In the genomic region with DNA sequence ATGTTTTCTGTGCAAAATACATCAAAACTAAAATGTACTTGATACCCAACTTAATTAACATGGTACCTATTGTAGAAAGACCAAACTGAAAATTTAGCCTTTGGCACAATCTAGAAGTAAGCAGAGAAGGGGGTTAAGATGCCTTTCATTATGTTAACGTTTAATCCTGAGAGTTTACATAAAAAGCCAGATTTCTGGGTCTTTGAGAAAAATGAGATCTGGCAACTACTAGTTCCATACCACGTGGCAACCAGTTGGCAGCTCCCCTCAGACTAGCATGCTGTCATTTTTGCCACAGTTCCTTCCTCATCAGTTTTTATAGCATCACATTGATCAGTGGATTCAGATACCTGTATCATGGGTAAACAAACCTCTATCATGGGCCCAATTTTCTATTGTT, we compare ENCODE assay signal across 8 cellular contexts. TPM values are rescaled to one million over a fixed set of nuclear protein-coding genes. Genes with fewer than 3 reads are reported as not detected.
DNase-seq lines count a peak whose midpoint lies in the region; ATAC-seq, FAIRE-seq and TF ChIP-seq lines count a peak whose summit lies in the region.

No MANE protein-coding gene starts in this region.

- peaks cover 99% of the 10 kb centered on the region for H3K79me2 ChIP-seq in DOHH2 (ENCODE audit: control insufficient read depth, low read length)
- peaks cover 53% of the 10 kb centered on the region for H3K79me2 ChIP-seq in mesendoderm (ENCODE audit: control insufficient read depth, insufficient read depth, low read length)

- no peak overlapping the region for H3K23ac ChIP-seq in mesendoderm (ENCODE audit: low read length)

- peaks cover 14% of the 10 kb centered on the region; the same call in 1 of the 2 replicates for H4K20me1 ChIP-seq in DOHH2 (ENCODE audit: control insufficient read depth, insufficient read depth, low read depth, low read length)

- 0 out of 2 replicates have a peak, but pooled peaks cover 2% of the 10 kb centered on the region for H3F3A ChIP-seq in DOHH2 (ENCODE audit: control insufficient read depth, insufficient read depth)

- ATAC-seq in esophagus mucosa (no peak), GM18517 (IDR thresholded peaks at IDR 0.05; ENCODE audit: unreplicated experiment) (no peak)

- TF ChIP-seq POLR2A in GM12891 (IDR thresholded peaks at IDR 0.05; ENCODE audit: low read depth, low read length): no peak

- H3K9me2 ChIP-seq in DOHH2 (replicated peaks; ENCODE audit: control insufficient read depth, low read length): no peaks in the 10 kb centered on the region

- peak overlapping the region; percentile 29 for H3K56ac ChIP-seq in mesendoderm (ENCODE audit: low read length)

- in situ Hi-C loops in astrocyte of the cerebellum (cut with HindIII; ENCODE audit: low sequenced_read_pairs): no loop called here

- no peak overlapping the region for H2BK5ac ChIP-seq in mesendoderm (ENCODE audit: low read length)

- no peak overlapping the region for H3K4ac ChIP-seq in mesendoderm (ENCODE audit: low read depth, low read length)

- H3K4me3 ChIP-seq in DOHH2 (ENCODE audit: low read length) (peak overlapping the region; percentile 99), astrocyte of the cerebellum (ENCODE audit: low read depth, low read length) (peak overlapping the region; percentile 92), mesendoderm (ENCODE audit: low read length) (no peak overlapping the region)

- H3K4me2 ChIP-seq in DOHH2 (ENCODE audit: low read length) (peak overlapping the region; percentile 90), mesendoderm (ENCODE audit: low read length) (peak overlapping the region; percentile 39)

- H4K8ac ChIP-seq in mesendoderm (ENCODE audit: low read depth, low read length): no peak overlapping the region

- no peak overlapping the region for H3K18ac ChIP-seq in mesendoderm (ENCODE audit: low read length)

- H3K27ac ChIP-seq in DOHH2 (ENCODE audit: low read depth, low read length): no peak overlapping the region
- H3K27ac ChIP-seq in mesendoderm (ENCODE audit: low read depth, low read length): no peak overlapping the region

- no peak overlapping the region for H2AK5ac ChIP-seq in mesendoderm (ENCODE audit: low read length)

- no peak overlapping the region for H2BK120ac ChIP-seq in mesendoderm (ENCODE audit: low read depth, low read length)

- no peak for FAIRE-seq in GM12891 (lab: Jason Lieb, UNC)

- H3K4me1 ChIP-seq in DOHH2 (ENCODE audit: control insufficient read depth, low read length): peaks cover 45% of the 10 kb centered on the region
- no peaks in the 10 kb centered on the region for H3K4me1 ChIP-seq in mesendoderm (ENCODE audit: control insufficient read depth, low read depth, low read length)

- H4K5ac ChIP-seq in mesendoderm (ENCODE audit: low read length): no peak overlapping the region

- peaks cover 51% of the 10 kb centered on the region for H3K36me3 ChIP-seq in DOHH2 (ENCODE audit: control insufficient read depth, low read length)
- no peaks in the 10 kb centered on the region for H3K36me3 ChIP-seq in mesendoderm (ENCODE audit: control insufficient read depth, insufficient read depth, low read length)

- H3K9me3 ChIP-seq in DOHH2 (ENCODE audit: control insufficient read depth, insufficient read depth, low read length): peaks cover 5% of the 10 kb centered on the region; the same call in 1 of the 2 replicates

- H3K27me3 ChIP-seq in DOHH2 (ENCODE audit: control insufficient read depth, low read length) (no peaks in the 10 kb centered on the region), mesendoderm (ENCODE audit: insufficient read depth, low read length, poor library complexity) (no peaks in the 10 kb centered on the region)

- TF ChIP-seq CTCF in DOHH2 (IDR thresholded peaks at IDR 0.05; ENCODE audit: low read depth, low read length, poor library complexity, severe bottlenecking) (no peak), astrocyte of the cerebellum (IDR thresholded peaks at IDR 0.05; ENCODE audit: low read depth, low read length, missing control alignments) (no peak)

- WGBS in mesendoderm (ENCODE audit: extremely low coverage, insufficient coverage, low lambda C conversion rate): no CpG with 5 or more reads among the region's 2 CpGs

- H3K79me1 ChIP-seq in mesendoderm (ENCODE audit: low read length): peaks cover 7% of the 10 kb centered on the region

- no peak overlapping the region for H2BK15ac ChIP-seq in mesendoderm (replicated peaks; ENCODE audit: low read depth)

- DNase-seq in Kasumi-1 (lab: John Stamatoyannopoulos, UW) (peak; percentile 58 to 74), astrocyte of the cerebellum (ENCODE audit: low read depth) (no peak), mesendoderm (no peak), GM12891 (ENCODE audit: insufficient read length, low spot score) (no peak), NCI-H1048 (lab: John Stamatoyannopoulos, UW) (no peak)

- peak overlapping the region; percentile 28 for H3K9ac ChIP-seq in mesendoderm (ENCODE audit: low read length)

TF ChIP-seq in GM12891, 5 proteins besides CTCF, POLR2A, EP300 and RAD21:
- TF ChIP-seq PAX5 (IDR thresholded peaks at IDR 0.05; ENCODE audit: insufficient read depth, low read length, severe bottlenecking) (no peak), SPI1 (IDR thresholded peaks at IDR 0.05; ENCODE audit: low read depth, low read length) (no peak), POLR2AphosphoS5 (IDR thresholded peaks at IDR 0.05; ENCODE audit: low read depth, low read length) (no peak), POU2F2 (IDR thresholded peaks at IDR 0.05; ENCODE audit: low read depth, low read length) (no peak), TAF1 (IDR thresholded peaks at IDR 0.05; ENCODE audit: low read depth, low read length) (no peak)

RNA-seq across cellular contexts. Expression of a gene that starts 1.5 kb away (rescaled TPM):
- 22.3 TPM for polyA plus RNA-seq in mesendoderm (2013, experiment 1 of 2)
- polyA plus RNA-seq in mesendoderm (2013, experiment 2 of 2): 21.1 TPM
- 26.1 TPM for total RNA-seq in esophagus mucosa
- polyA plus RNA-seq in GM12891 (2012; ENCODE audit: low read depth, missing spikeins): 14.8 TPM

RNA-seq across cellular contexts. Expression of a gene that starts 1.8 kb away (rescaled TPM):
- 44.4 TPM for polyA plus RNA-seq in mesendoderm (2013, experiment 1 of 2)
- polyA plus RNA-seq in mesendoderm (2013, experiment 2 of 2): 44.8 TPM
- total RNA-seq in esophagus mucosa: 34.0 TPM
- 42.7 TPM for polyA plus RNA-seq in GM12891 (2012; ENCODE audit: low read depth, missing spikeins)

RNA-seq across cellular contexts. Expression of a gene that starts 44.3 kb away (rescaled TPM):
- 16.7 TPM for polyA plus RNA-seq in mesendoderm (2013, experiment 1 of 2)
- 18.0 TPM for polyA plus RNA-seq in mesendoderm (2013, experiment 2 of 2)
- total RNA-seq in esophagus mucosa: 15.7 TPM
- polyA plus RNA-seq in GM12891 (2012; ENCODE audit: low read depth, missing spikeins): 14.3 TPM

Comparison
In these comparisons a context has a peak if more than half of its experiments do, and no peak if none do; other contexts are left out.
1. DNase-seq: peak in Kasumi-1 (2 of 2); none in astrocyte of the cerebellum (single experiment), mesendoderm (single experiment), GM12891 (single experiment) and NCI-H1048 (single experiment).